Comparison of ENCODE assay signal across 8 cellular contexts in genomic region chr9:135960328-135961276, GRCh38. TPM values are rescaled to one million over a fixed set of nuclear protein-coding genes. Genes with fewer than 3 reads are reported as not detected.
A peak's percentile ranks its signal among the peaks of the same experiment; 100 is the strongest.
DNase-seq lines count a peak whose midpoint lies in the region; ATAC-seq, FAIRE-seq and TF ChIP-seq lines count a peak whose summit lies in the region.

No MANE protein-coding gene starts in this region.

- ATAC-seq in GM18861 (IDR thresholded peaks at IDR 0.05; ENCODE audit: unreplicated experiment) (peak; percentile 1), HG03460 (IDR thresholded peaks at IDR 0.05; ENCODE audit: unreplicated experiment) (peak; percentile 30), gastroesophageal sphincter (peak; percentile 15), pancreas (peak; percentile 18 to 35 (median 32)), GM21786 (IDR thresholded peaks at IDR 0.05; ENCODE audit: unreplicated experiment) (no peak)

- H3K27me3 ChIP-seq in gastroesophageal sphincter (no peaks in the 10 kb centered on the region), pancreas (no peaks in the 10 kb centered on the region)

- intact Hi-C loops in pancreas (cut with DNase I), result no loop called here

- POLR2A ChIA-PET in AG04449 (lab: Yijun Ruan, JAX), result no interaction called here

- CTCF ChIA-PET in AG04449 (lab: Yijun Ruan, JAX), result interaction anchor here (0.6 to 6.1 kb wide), 13 partner anchors 9 to 172 kb away, joined by 3 to 42 read pairs (median 3); no protein-coding TSS in a partner anchor

- peak; percentile 47 to 54 for TF ChIP-seq POLR2A in gastroesophageal sphincter (IDR thresholded peaks at IDR 0.05)

- H3K4me1 ChIP-seq in gastroesophageal sphincter (peaks cover 0 to 39% (median 14%) of the 10 kb centered on the region in 3 donors), pancreas (peaks cover 0 to 9% (median 0%) of the 10 kb centered on the region in 3 donors)

- peak; percentile 8 for TF ChIP-seq CTCF in AG04449 (IDR thresholded peaks at IDR 0.05; ENCODE audit: insufficient read depth, low read length, missing control alignments)
- TF ChIP-seq CTCF in WI38 (IDR thresholded peaks at IDR 0.05; ENCODE audit: low read depth, low read length), result no peak
- TF ChIP-seq CTCF in gastroesophageal sphincter (IDR thresholded peaks at IDR 0.05), result no peak
- no peak for TF ChIP-seq CTCF in pancreas (IDR thresholded peaks at IDR 0.05)

- H3K9me3 ChIP-seq in gastroesophageal sphincter (no peaks in the 10 kb centered on the region), pancreas (no peaks in the 10 kb centered on the region)

- H3K36me3 ChIP-seq in gastroesophageal sphincter (no peaks in the 10 kb centered on the region), pancreas (no peaks in the 10 kb centered on the region)

- FAIRE-seq in pancreas (lab: Jason Lieb, UNC), result no peak

- DNase-seq in AG04449 (ENCODE audit: low read depth, low spot score) (no peak), pancreas (peak in 4 of 6 donors; percentile 24 to 88 (median 65)), NCI-H1930 (lab: John Stamatoyannopoulos, UW) (no peak)

- H3K4me3 ChIP-seq in AG04449 (ENCODE audit: low read depth, low read length), result peak overlapping the region; percentile 81
- peak overlapping the region; percentile 85 for H3K4me3 ChIP-seq in WI38 (ENCODE audit: low read depth, low read length)
- peak overlapping the region; percentile 91 to 94 for H3K4me3 ChIP-seq in gastroesophageal sphincter
- peak overlapping the region; percentile 71 to 92 (median 82) for H3K4me3 ChIP-seq in pancreas

- no peak for TF ChIP-seq EP300 in gastroesophageal sphincter (IDR thresholded peaks at IDR 0.05)

- 12 to 18% methylated on average over 3 to 12 of the region's 77 CpGs for WGBS in gastroesophageal sphincter (ENCODE audit: low coverage in 1 of 2), 2 donors
- WGBS in pancreas, 2 donors, result 1 to 2% methylated on average over 66 to 77 of the region's 77 CpGs

- peak overlapping the region; percentile 77 to 93 (median 92) for H3K27ac ChIP-seq in gastroesophageal sphincter
- H3K27ac ChIP-seq in pancreas, result peak overlapping the region; percentile 55 to 74 (median 70)

RNA-seq across cellular contexts. Expression of gene UBAC1, which starts 0.6 kb away (rescaled TPM):
- total RNA-seq in gastroesophageal sphincter, result 10 to 100 TPM; 52.9 to 76.3 (median 63.5) TPM
- 10 to 100 TPM in 5 of 6 donors, 1 to 10 TPM in 1; 9.8 to 16.5 (median 13.1) TPM for total RNA-seq in pancreas
- 10 to 100 TPM; 24.9 to 33.7 TPM for polyA plus RNA-seq in pancreas

RNA-seq across cellular contexts. Expression of gene CAMSAP1, which starts 53.3 kb away (rescaled TPM):
- total RNA-seq in gastroesophageal sphincter (10 to 100 TPM; 27.5 to 49.2 (median 28.2) TPM), pancreas (10 to 100 TPM; 11.6 to 20.1 (median 13.4) TPM)
- polyA plus RNA-seq in pancreas, result 1 to 10 TPM; 3.8 to 4.0 TPM

Comparison
In these comparisons a context has a peak if more than half of its experiments do, and no peak if none do; other contexts are left out.
1. DNase-seq: peak in pancreas (4 of 6); none in AG04449 (single experiment) and NCI-H1930 (0 of 2).
2. Peak in every context shown above with its lines, with median percentiles within 50 percentile points of each other: H3K4me3 ChIP-seq.